34 cellular contexts compared by ENCODE assay signal in the genomic region with DNA sequence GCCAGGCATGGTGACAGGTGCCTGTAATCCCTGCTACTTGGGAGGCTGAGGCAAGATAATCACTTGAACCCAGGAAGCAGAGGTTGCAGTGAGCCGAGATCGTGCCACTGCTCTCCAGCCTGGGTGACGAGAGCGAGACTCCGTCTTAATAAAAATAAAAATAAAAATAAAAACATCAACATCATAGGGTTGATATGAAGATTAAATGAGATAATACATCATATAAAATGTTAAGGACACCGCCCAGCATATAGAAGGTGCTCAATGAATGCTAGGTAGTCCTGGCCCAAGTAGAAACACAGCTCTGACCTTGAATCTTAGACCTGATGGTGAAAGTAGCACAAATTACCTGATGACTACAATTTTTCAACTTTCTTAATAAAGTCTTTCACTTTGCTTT.
"Had no signal": no experiment of that assay in that cellular context is flagged by ENCODE, and none has a peak within 500 bp of the region (broad histone marks: within the 10 kb centered on the region; RNA-seq: fewer than 3 reads in every experiment).

No MANE protein-coding gene starts in this region.

- H3K36me3 ChIP-seq: MG63 had no signal

- H3K9me3 ChIP-seq: MG63 had no signal

- H3K4me3 ChIP-seq: MG63 had no signal

- DNase-seq: Karpas-422, Kasumi-1, MG63, MM.1S, MV-4-11, NCI-H1048, NCI-H1092, NCI-H1092 treated with DMSO at 0.1 percent for 48 hours, NCI-H1105, NCI-H1105 treated with DMSO at 0.1 percent for 48 hours, NCI-H1417, NCI-H1417 treated with DMSO at 0.1 percent for 48 hours, NCI-H1436, NCI-H1436 treated with DMSO at 0.1 percent for 48 hours, NCI-H146, NCI-H1694, NCI-H1694 treated with DMSO at 0.1 percent for 48 hours, NCI-H187, NCI-H187 treated with DMSO at 0.1 percent for 48 hours, NCI-H1930, NCI-H2029, NCI-H2029 treated with DMSO at 0.1 percent for 48 hours, NCI-H2081, NCI-H2081 treated with DMSO at 0.1 percent for 48 hours, NCI-H2107, NCI-H2171, NCI-H2171 treated with DMSO at 0.1 percent for 48 hours, NCI-H2227 treated with DMSO at 0.1 percent for 48 hours, NCI-H226, NCI-H345, NCI-H446, NCI-H446 treated with DMSO at 0.1 percent for 48 hours, NCI-H510A, NCI-H510A treated with DMSO at 0.1 percent for 48 hours had no signal
